ENCODE assay signal across 1 cellular context in genomic region chr14:77593501-77593911, GRCh38.
TF ChIP-seq lines count a peak whose summit lies in the region.

No MANE protein-coding gene starts in this region.

TF ChIP-seq in WTC11, 78 proteins besides CTCF, POLR2A, EP300 and RAD21 (continued from another document):
- TF ChIP-seq, protein P1, sequence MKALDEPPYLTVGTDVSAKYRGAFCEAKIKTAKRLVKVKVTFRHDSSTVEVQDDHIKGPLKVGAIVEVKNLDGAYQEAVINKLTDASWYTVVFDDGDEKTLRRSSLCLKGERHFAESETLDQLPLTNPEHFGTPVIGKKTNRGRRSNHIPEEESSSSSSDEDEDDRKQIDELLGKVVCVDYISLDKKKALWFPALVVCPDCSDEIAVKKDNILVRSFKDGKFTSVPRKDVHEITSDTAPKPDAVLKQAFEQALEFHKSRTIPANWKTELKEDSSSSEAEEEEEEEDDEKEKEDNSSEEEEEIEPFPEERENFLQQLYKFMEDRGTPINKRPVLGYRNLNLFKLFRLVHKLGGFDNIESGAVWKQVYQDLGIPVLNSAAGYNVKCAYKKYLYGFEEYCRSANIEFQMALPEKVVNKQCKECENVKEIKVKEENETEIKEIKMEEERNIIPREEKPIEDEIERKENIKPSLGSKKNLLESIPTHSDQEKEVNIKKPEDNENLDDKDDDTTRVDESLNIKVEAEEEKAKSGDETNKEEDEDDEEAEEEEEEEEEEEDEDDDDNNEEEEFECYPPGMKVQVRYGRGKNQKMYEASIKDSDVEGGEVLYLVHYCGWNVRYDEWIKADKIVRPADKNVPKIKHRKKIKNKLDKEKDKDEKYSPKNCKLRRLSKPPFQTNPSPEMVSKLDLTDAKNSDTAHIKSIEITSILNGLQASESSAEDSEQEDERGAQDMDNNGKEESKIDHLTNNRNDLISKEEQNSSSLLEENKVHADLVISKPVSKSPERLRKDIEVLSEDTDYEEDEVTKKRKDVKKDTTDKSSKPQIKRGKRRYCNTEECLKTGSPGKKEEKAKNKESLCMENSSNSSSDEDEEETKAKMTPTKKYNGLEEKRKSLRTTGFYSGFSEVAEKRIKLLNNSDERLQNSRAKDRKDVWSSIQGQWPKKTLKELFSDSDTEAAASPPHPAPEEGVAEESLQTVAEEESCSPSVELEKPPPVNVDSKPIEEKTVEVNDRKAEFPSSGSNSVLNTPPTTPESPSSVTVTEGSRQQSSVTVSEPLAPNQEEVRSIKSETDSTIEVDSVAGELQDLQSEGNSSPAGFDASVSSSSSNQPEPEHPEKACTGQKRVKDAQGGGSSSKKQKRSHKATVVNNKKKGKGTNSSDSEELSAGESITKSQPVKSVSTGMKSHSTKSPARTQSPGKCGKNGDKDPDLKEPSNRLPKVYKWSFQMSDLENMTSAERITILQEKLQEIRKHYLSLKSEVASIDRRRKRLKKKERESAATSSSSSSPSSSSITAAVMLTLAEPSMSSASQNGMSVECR (CRISPR knock-in tag; IDR thresholded peaks at IDR 0.05; ENCODE audit: borderline replicate concordance), result no peak
- TF ChIP-seq KAT7 (CRISPR knock-in tag; IDR thresholded peaks at IDR 0.05; ENCODE audit: borderline replicate concordance) (no peak), ZBTB21 (CRISPR knock-in tag; IDR thresholded peaks at IDR 0.05; ENCODE audit: borderline replicate concordance) (no peak), MYBL2 (CRISPR knock-in tag; IDR thresholded peaks at IDR 0.05) (no peak), EMX1 (CRISPR knock-in tag; IDR thresholded peaks at IDR 0.05) (no peak)
